Comparison of ENCODE assay signal across 10 cellular contexts in genomic region chr15:65423150-65423976, GRCh38. TPM values are rescaled to one million over a fixed set of nuclear protein-coding genes. Genes with fewer than 3 reads are reported as not detected.
DNase-seq lines count a peak whose midpoint lies in the region; ATAC-seq and TF ChIP-seq lines count a peak whose summit lies in the region.
"Had no signal": no experiment of that assay in that cellular context is flagged by ENCODE, and none has a peak within 500 bp of the region (broad histone marks: within the 10 kb centered on the region; RNA-seq: fewer than 3 reads in every experiment).

No MANE protein-coding gene starts in this region.

- no peaks in the 10 kb centered on the region for H3K36me3 ChIP-seq in right atrium auricular region

- H3K4me1 ChIP-seq in right atrium auricular region, result peaks cover 0 to 21% of the 10 kb centered on the region in 2 donors

- H3K27ac Mint-ChIP-seq in WTC11, result peak overlapping the region; percentile 93

- CTCF ChIA-PET in WTC11 (lab: Charles Lee), result no interaction called here

- no peaks in the 10 kb centered on the region for H3K9me3 Mint-ChIP-seq in WTC11

- peaks cover 20% of the 10 kb centered on the region for H3K27me3 Mint-ChIP-seq in WTC11 (ENCODE audit: low read depth)

- H3K36me3 Mint-ChIP-seq in WTC11, result no peaks in the 10 kb centered on the region

- H3K27ac ChIP-seq in right atrium auricular region, result no peak overlapping the region
- H3K27ac ChIP-seq: 22Rv1, VCaP had no signal

- peak overlapping the region; percentile 23 to 63 for H3K4me3 ChIP-seq in right atrium auricular region
- H3K4me3 ChIP-seq in skeletal muscle cell (ENCODE audit: low read depth, low read length), result peak overlapping the region; percentile 37

- H3K27me3 ChIP-seq in right atrium auricular region, result no peaks in the 10 kb centered on the region

- ATAC-seq in WTC11, result no peak; the same call in 1 of the 2 replicates

- DNase-seq in DMS 273 (lab: John Stamatoyannopoulos, UW; ENCODE audit: unreplicated experiment) (peak; percentile 41), DMS 273 treated with DMSO at 0.1 percent for 48 hours (lab: John Stamatoyannopoulos, UW) (no peak), WTC11 (ENCODE audit: low spot score) (peak; percentile 50), right atrium auricular region (ENCODE audit: low spot score) (no peak), skeletal muscle cell (ENCODE audit: low read depth) (no peak), RKO (ENCODE audit: low spot score) (no peak), mucosa of gallbladder (ENCODE audit: low spot score) (no peak), OCI-M2 (lab: John Stamatoyannopoulos, UW; ENCODE audit: unreplicated experiment) (no peak)

- no peaks in the 10 kb centered on the region for H3K9me3 ChIP-seq in right atrium auricular region

- H3K4me1 Mint-ChIP-seq in WTC11, result peaks cover 58% of the 10 kb centered on the region

- POLR2A ChIA-PET in WTC11 (lab: Charles Lee), result no interaction called here

- TF ChIP-seq CTCF in WTC11 (IDR thresholded peaks at IDR 0.05) (no peak), right atrium auricular region (IDR thresholded peaks at IDR 0.05) (no peak)

- peak overlapping the region; percentile 98 for H3K4me3 Mint-ChIP-seq in WTC11

TF ChIP-seq in WTC11, 78 proteins besides CTCF, POLR2A, EP300 and RAD21:
- TF ChIP-seq, protein P1, sequence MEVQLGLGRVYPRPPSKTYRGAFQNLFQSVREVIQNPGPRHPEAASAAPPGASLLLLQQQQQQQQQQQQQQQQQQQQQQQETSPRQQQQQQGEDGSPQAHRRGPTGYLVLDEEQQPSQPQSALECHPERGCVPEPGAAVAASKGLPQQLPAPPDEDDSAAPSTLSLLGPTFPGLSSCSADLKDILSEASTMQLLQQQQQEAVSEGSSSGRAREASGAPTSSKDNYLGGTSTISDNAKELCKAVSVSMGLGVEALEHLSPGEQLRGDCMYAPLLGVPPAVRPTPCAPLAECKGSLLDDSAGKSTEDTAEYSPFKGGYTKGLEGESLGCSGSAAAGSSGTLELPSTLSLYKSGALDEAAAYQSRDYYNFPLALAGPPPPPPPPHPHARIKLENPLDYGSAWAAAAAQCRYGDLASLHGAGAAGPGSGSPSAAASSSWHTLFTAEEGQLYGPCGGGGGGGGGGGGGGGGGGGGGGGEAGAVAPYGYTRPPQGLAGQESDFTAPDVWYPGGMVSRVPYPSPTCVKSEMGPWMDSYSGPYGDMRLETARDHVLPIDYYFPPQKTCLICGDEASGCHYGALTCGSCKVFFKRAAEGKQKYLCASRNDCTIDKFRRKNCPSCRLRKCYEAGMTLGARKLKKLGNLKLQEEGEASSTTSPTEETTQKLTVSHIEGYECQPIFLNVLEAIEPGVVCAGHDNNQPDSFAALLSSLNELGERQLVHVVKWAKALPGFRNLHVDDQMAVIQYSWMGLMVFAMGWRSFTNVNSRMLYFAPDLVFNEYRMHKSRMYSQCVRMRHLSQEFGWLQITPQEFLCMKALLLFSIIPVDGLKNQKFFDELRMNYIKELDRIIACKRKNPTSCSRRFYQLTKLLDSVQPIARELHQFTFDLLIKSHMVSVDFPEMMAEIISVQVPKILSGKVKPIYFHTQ (CRISPR knock-in tag; IDR thresholded peaks at IDR 0.05), result no peak
- TF ChIP-seq PRDM15 (CRISPR knock-in tag; IDR thresholded peaks at IDR 0.05), result peak; percentile 87
- no peak for TF ChIP-seq ETV6 (CRISPR knock-in tag; IDR thresholded peaks at IDR 0.05)

RNA-seq across cellular contexts. Expression of gene IGDCC4, which starts 0.6 kb away (rescaled TPM):
- total RNA-seq in WTC11 (2021), result 14.5 to 15.6 TPM (median 15.3 TPM) in 3 replicates
- 1 to 10 TPM in 1 of 2 donors, under 1 TPM in 1; 0.86 to 2.3 TPM for total RNA-seq in right atrium auricular region
- 4.1 TPM for total RNA-seq in mucosa of gallbladder

RNA-seq across cellular contexts. Expression of gene IGDCC3, which starts 45.6 kb away (rescaled TPM):
- 49.2 to 53.5 TPM (median 53.5 TPM) in 3 replicates for total RNA-seq in WTC11 (2021)
- total RNA-seq in right atrium auricular region, result not detected
- 0.69 TPM for total RNA-seq in mucosa of gallbladder

Comparison
In these comparisons a context has a peak if more than half of its experiments do, and no peak if none do; other contexts are left out.
1. DNase-seq: peak in DMS 273 (single experiment) and WTC11 (single experiment); none in DMS 273 treated with DMSO at 0.1 percent for 48 hours (single experiment), right atrium auricular region (single experiment), skeletal muscle cell (single experiment), RKO (single experiment), mucosa of gallbladder (single experiment) and OCI-M2 (single experiment).
2. RNA of gene IGDCC3, which starts 45.6 kb away (total RNA-seq): 49.2 to 53.5 TPM in WTC11; 0.69 TPM in mucosa of gallbladder (single experiment) and not detected in right atrium auricular region; every median in the first group is over 10 times any median in the second.